ENCODE assay signal across 14 cellular contexts in genomic region chr16:60073376-60073775, GRCh38.
DNase-seq lines count a peak whose midpoint lies in the region; ATAC-seq and TF ChIP-seq lines count a peak whose summit lies in the region.
"Had no signal": no experiment of that assay in that cellular context is flagged by ENCODE, and none has a peak within 500 bp of the region (broad histone marks: within the 10 kb centered on the region; RNA-seq: fewer than 3 reads in every experiment).

No MANE protein-coding gene starts in this region.

- no peak overlapping the region for H3K4me3 Mint-ChIP-seq in natural killer cell
- H3K4me3 Mint-ChIP-seq in stimulated activated naive CD8-positive, alpha-beta T cell treated with anti-CD3 and anti-CD28 coated beads, Interleukin-15, amount 100 ng/mL, for 72 hours, result no peak overlapping the region
- H3K4me3 Mint-ChIP-seq: CD4-positive, alpha-beta memory T cell had no signal

- TF ChIP-seq CTCF in astrocyte of the spinal cord (IDR thresholded peaks at IDR 0.05; ENCODE audit: low read depth, low read length), result no peak
- TF ChIP-seq CTCF in natural killer cell (IDR thresholded peaks at IDR 0.05), result no peak

- no peaks in the 10 kb centered on the region for H3K4me1 Mint-ChIP-seq in natural killer cell
- no peaks in the 10 kb centered on the region for H3K4me1 Mint-ChIP-seq in stimulated activated naive CD8-positive, alpha-beta T cell treated with anti-CD3 and anti-CD28 coated beads, Interleukin-15, amount 100 ng/mL, for 72 hours
- H3K4me1 Mint-ChIP-seq: CD4-positive, alpha-beta memory T cell had no signal

- H3K4me3 ChIP-seq in astrocyte of the spinal cord (ENCODE audit: low read depth, low read length), result no peak overlapping the region

- in situ Hi-C loops in astrocyte of the spinal cord (cut with HindIII; ENCODE audit: low sequenced_read_pairs), result no loop called here

- H3K36me3 Mint-ChIP-seq in natural killer cell, result peaks cover 10% of the 10 kb centered on the region
- H3K36me3 Mint-ChIP-seq: CD4-positive, alpha-beta memory T cell had no signal

- intact Hi-C loops in natural killer cell (cut with micrococcal nuclease), result no loop called here

- DNase-seq in H4 (ENCODE audit: low spot score) (peak; percentile 55), M059J (ENCODE audit: low read depth) (peak; percentile 83), astrocyte of the spinal cord (ENCODE audit: low read depth, low spot score) (peak; percentile 13), myocyte (ENCODE audit: low read depth) (peak; percentile 24), natural killer cell (no peak)
- no peak for DNase-seq in stimulated activated naive CD8-positive, alpha-beta T cell treated with anti-CD3 and anti-CD28 coated beads, Interleukin-15, amount 100 ng/mL, for 72 hours
- DNase-seq: BE2C; CD4-positive, alpha-beta memory T cell; DMS79 treated with DMSO at 0.1 percent for 48 hours; EL; GDM1; GOT3; HCEC 1CT had no signal

- H3K27ac Mint-ChIP-seq in natural killer cell, result no peak overlapping the region
- H3K27ac Mint-ChIP-seq in stimulated activated naive CD8-positive, alpha-beta T cell treated with anti-CD3 and anti-CD28 coated beads, Interleukin-15, amount 100 ng/mL, for 72 hours, result no peak overlapping the region
- H3K27ac Mint-ChIP-seq: CD4-positive, alpha-beta memory T cell had no signal

- ATAC-seq in GM18870 (IDR thresholded peaks at IDR 0.05; ENCODE audit: unreplicated experiment) (no peak), natural killer cell (no peak)
- no peak for ATAC-seq in stimulated activated naive CD8-positive, alpha-beta T cell treated with anti-CD3 and anti-CD28 coated beads, Interleukin-15, amount 100 ng/mL, for 72 hours

- peaks cover 9 to 21% of the 10 kb centered on the region in 2 donors for H3K9me3 Mint-ChIP-seq in natural killer cell
- peaks cover 4 to 18% of the 10 kb centered on the region in 2 donors for H3K9me3 Mint-ChIP-seq in stimulated activated naive CD8-positive, alpha-beta T cell treated with anti-CD3 and anti-CD28 coated beads, Interleukin-15, amount 100 ng/mL, for 72 hours

- no peaks in the 10 kb centered on the region for H3K27me3 Mint-ChIP-seq in natural killer cell (ENCODE audit: low read depth in 2 of 2)
- no peaks in the 10 kb centered on the region for H3K27me3 Mint-ChIP-seq in stimulated activated naive CD8-positive, alpha-beta T cell treated with anti-CD3 and anti-CD28 coated beads, Interleukin-15, amount 100 ng/mL, for 72 hours
- H3K27me3 Mint-ChIP-seq: CD4-positive, alpha-beta memory T cell had no signal

Comparison
In these comparisons a context has a peak if more than half of its experiments do, and no peak if none do; other contexts are left out.
1. DNase-seq: peak in H4 (single experiment), M059J (single experiment), astrocyte of the spinal cord (single experiment) and myocyte (single experiment); none in natural killer cell (single experiment) and stimulated activated naive CD8-positive, alpha-beta T cell treated with anti-CD3 and anti-CD28 coated beads, Interleukin-15, amount 100 ng/mL, for 72 hours (0 of 2).